ENCODE assay signal across 8 cellular contexts in the genomic region with DNA sequence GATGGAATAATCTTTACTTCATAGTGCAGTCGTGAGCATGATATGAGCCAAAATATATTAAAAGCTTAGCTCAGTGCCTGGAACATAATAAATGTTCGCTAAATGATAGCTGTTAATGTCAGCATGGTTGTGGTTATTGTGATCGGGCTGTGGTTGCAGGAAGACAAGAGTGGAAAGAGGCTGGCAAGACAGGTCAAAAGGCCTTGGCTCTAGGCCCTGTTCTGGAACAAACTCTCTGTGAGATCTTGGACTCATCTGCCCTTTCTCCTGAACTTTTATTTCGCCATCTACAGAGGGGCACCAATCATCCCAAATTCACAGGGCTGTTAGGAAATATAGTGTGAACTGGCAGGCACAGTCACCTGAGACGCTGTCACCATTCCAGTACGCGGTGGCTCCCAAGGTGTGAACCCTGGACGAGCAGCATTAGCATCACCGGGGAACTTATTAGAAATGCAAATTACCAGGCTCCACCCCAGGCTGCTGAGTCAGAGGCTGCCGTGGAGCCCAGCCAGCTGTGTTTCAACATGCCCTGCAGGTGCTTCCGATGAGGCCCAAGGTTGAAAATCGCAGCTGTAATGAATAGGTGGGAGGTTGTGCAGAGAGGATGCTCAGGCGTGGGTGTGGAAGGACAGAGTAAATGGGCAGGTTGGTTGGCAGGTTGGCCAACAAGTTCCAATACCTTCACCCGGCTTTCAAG. TPM values are rescaled to one million over a fixed set of nuclear protein-coding genes. Genes with fewer than 3 reads are reported as not detected.
DNase-seq lines count a peak whose midpoint lies in the region; ATAC-seq and TF ChIP-seq lines count a peak whose summit lies in the region.

No MANE protein-coding gene starts in this region.

- DNase-seq in NCI-H69 (lab: John Stamatoyannopoulos, UW) (peak; percentile 86), kidney tubule cell (ENCODE audit: low spot score) (peak; percentile 61), NCI-H446 (lab: John Stamatoyannopoulos, UW) (no peak), glutamatergic neuron (no peak), ascending aorta (ENCODE audit: low spot score in 2 of 2) (no peak)
- no peak for DNase-seq in activated CD4-positive, alpha-beta T cell treated with anti-CD3 and anti-CD28 coated beads for 48 hours

- peaks cover 0 to 3% of the 10 kb centered on the region in 2 donors for H3K4me1 ChIP-seq in ascending aorta

- H3K4me1 Mint-ChIP-seq in glutamatergic neuron (ENCODE audit: low read depth, unreplicated experiment) = peaks cover 4% of the 10 kb centered on the region

- intact Hi-C loops in ascending aorta (cut with DNase I) = no loop called here

- TF ChIP-seq CTCF in glutamatergic neuron (IDR thresholded peaks at IDR 0.05; ENCODE audit: partially characterized antibody, unreplicated experiment) (no peak), ascending aorta (IDR thresholded peaks at IDR 0.05) (no peak)

- H3K27ac Mint-ChIP-seq in glutamatergic neuron (ENCODE audit: unreplicated experiment) = no peak overlapping the region

- H3K27me3 Mint-ChIP-seq in glutamatergic neuron (ENCODE audit: unreplicated experiment) = no peaks in the 10 kb centered on the region

- peak; percentile 97 for ATAC-seq in GM18520 (IDR thresholded peaks at IDR 0.05; ENCODE audit: unreplicated experiment)
- peak; percentile 82 for ATAC-seq in HG02763 (IDR thresholded peaks at IDR 0.05; ENCODE audit: unreplicated experiment)

- H3K36me3 ChIP-seq in ascending aorta = peaks cover 0 to 30% of the 10 kb centered on the region in 2 donors

- peaks cover 2% of the 10 kb centered on the region for H3K9me3 Mint-ChIP-seq in glutamatergic neuron (ENCODE audit: unreplicated experiment)

- no peak overlapping the region for H3K27ac ChIP-seq in ascending aorta

- no peaks in the 10 kb centered on the region for H3K27me3 ChIP-seq in ascending aorta

- H3K36me3 Mint-ChIP-seq in glutamatergic neuron (ENCODE audit: unreplicated experiment) = peaks cover 4% of the 10 kb centered on the region

- H3K4me3 Mint-ChIP-seq in glutamatergic neuron (ENCODE audit: unreplicated experiment) = no peak overlapping the region

- no peak overlapping the region for H3K4me3 ChIP-seq in ascending aorta

- H3K9me3 ChIP-seq in ascending aorta = no peaks in the 10 kb centered on the region

RNA-seq across cellular contexts. Expression of gene SAP30L, which starts 50.2 kb away (rescaled TPM):
- total RNA-seq in glutamatergic neuron (ENCODE audit: unreplicated experiment) (18.1 TPM), ascending aorta (36.5 TPM)

Comparison
In these comparisons a context has a peak if more than half of its experiments do, and no peak if none do; other contexts are left out.
1. DNase-seq: peak in NCI-H69 (single experiment) and kidney tubule cell (single experiment); none in activated CD4-positive, alpha-beta T cell treated with anti-CD3 and anti-CD28 coated beads for 48 hours (single experiment), NCI-H446 (0 of 2), glutamatergic neuron (single experiment) and ascending aorta (0 of 2).